9 cellular contexts compared by ENCODE assay signal in genomic region chr11:250740-251299, GRCh38. TPM values are rescaled to one million over a fixed set of nuclear protein-coding genes. Genes with fewer than 3 reads are reported as not detected.
DNase-seq lines count a peak whose midpoint lies in the region; ATAC-seq and TF ChIP-seq lines count a peak whose summit lies in the region.
"Had no signal": no experiment of that assay in that cellular context is flagged by ENCODE, and none has a peak within 500 bp of the region (broad histone marks: within the 10 kb centered on the region; RNA-seq: fewer than 3 reads in every experiment).

No MANE protein-coding gene starts in this region.

- no peaks in the 10 kb centered on the region for H3K27me3 ChIP-seq in CD4-positive, alpha-beta memory T cell (ENCODE audit: insufficient read depth, low read length)
- no peaks in the 10 kb centered on the region for H3K27me3 ChIP-seq in brain microvascular endothelial cell (replicated peaks)

- H3K4me3 ChIP-seq in CD4-positive, alpha-beta memory T cell (ENCODE audit: low read length in 2 of 2) = no peak overlapping the region
- no peak overlapping the region for H3K4me3 ChIP-seq in brain microvascular endothelial cell (ENCODE audit: low read depth, low read length)

- POLR2A ChIA-PET in CD4-positive, alpha-beta memory T cell (lab: Charles Lee; ENCODE audit: partially characterized antibody) = interaction anchor here (0.6 to 3.1 kb wide), 23 partner anchors 9 to 200 kb away, joined by 3 to 45 read pairs (median 4); partner anchors contain the start of genes BET1L, IFITM1, IFITM5 and NLRP6

- intact Hi-C loops in CD4-positive, alpha-beta memory T cell (cut with micrococcal nuclease) = loop anchor here (1.0 to 2.0 kb wide), 5 partner anchors 18 to 200 kb away; partner anchors contain the start of genes IFITM1 and PTDSS2

- CTCF ChIA-PET in CD4-positive, alpha-beta memory T cell (lab: Charles Lee; ENCODE audit: partially characterized antibody) = interaction anchor here (0.7 to 6.7 kb wide), 44 partner anchors 9 to 270 kb away, joined by 3 to 81 read pairs (median 7); partner anchors contain the start of genes BET1L, NLRP6, PGGHG and PSMD13

- no peaks in the 10 kb centered on the region for H3K9me3 Mint-ChIP-seq in CD4-positive, alpha-beta memory T cell

- no peak for TF ChIP-seq EP300 in Ishikawa (IDR thresholded peaks at IDR 0.05; ENCODE audit: borderline replicate concordance)

- ATAC-seq in left lobe of liver (peak; percentile 80), HG03432 (IDR thresholded peaks at IDR 0.05; ENCODE audit: unreplicated experiment) (no peak), GM21381 (IDR thresholded peaks at IDR 0.05; ENCODE audit: unreplicated experiment) (no peak)

- peaks cover 51% of the 10 kb centered on the region for H3K36me3 ChIP-seq in CD4-positive, alpha-beta memory T cell (ENCODE audit: insufficient read depth, low read length)
- peaks cover 61% of the 10 kb centered on the region for H3K36me3 ChIP-seq in brain microvascular endothelial cell (replicated peaks)

- peak overlapping the region; percentile 8 for H3K27ac ChIP-seq in CD4-positive, alpha-beta memory T cell (ENCODE audit: low read depth, low read length)
- no peak overlapping the region for H3K27ac ChIP-seq in VCaP
- H3K27ac ChIP-seq in brain microvascular endothelial cell = no peak overlapping the region

- peak; percentile 69 for TF ChIP-seq CTCF in VCaP (conservative IDR thresholded peaks at IDR 0.05)
- peak; percentile 80 for TF ChIP-seq CTCF in brain microvascular endothelial cell (IDR thresholded peaks at IDR 0.05; ENCODE audit: low read depth, low read length, missing control alignments)

- H3K27me3 Mint-ChIP-seq in CD4-positive, alpha-beta memory T cell = no peaks in the 10 kb centered on the region

- in situ Hi-C loops in brain microvascular endothelial cell (cut with HindIII; ENCODE audit: low pct_ligation_motif_present, low sequenced_read_pairs) = no loop called here

- H3K9me3 ChIP-seq in CD4-positive, alpha-beta memory T cell (ENCODE audit: control insufficient read depth in 1 of 2, low read length in 2 of 2) = no peaks in the 10 kb centered on the region

- no peak overlapping the region for H3K4me3 Mint-ChIP-seq in CD4-positive, alpha-beta memory T cell

- peaks cover 5% of the 10 kb centered on the region for H3K4me1 ChIP-seq in CD4-positive, alpha-beta memory T cell (ENCODE audit: insufficient read depth, low read length)

- TF ChIP-seq RAD21 in Ishikawa (IDR thresholded peaks at IDR 0.05; ENCODE audit: low read depth) = peak; percentile 58

- peak; percentile 75 to 84 (median 81) for DNase-seq in CD4-positive, alpha-beta memory T cell
- DNase-seq in brain microvascular endothelial cell = peak; percentile 60
- peak; percentile 54 for DNase-seq in left lobe of liver (ENCODE audit: low spot score)
- DNase-seq in stimulated activated CD4-positive, alpha-beta T cell treated with anti-CD3 and anti-CD28 coated beads, TNF-alpha, amount 100 ng/mL, for 24 hours (ENCODE audit: low read depth in 3 of 3) = peak; percentile 60 to 75 (median 67)

- H3K27ac Mint-ChIP-seq in CD4-positive, alpha-beta memory T cell = peak overlapping the region; percentile 71 to 91 (median 81)

- peaks cover 6 to 9% (median 7%) of the 10 kb centered on the region in 4 donors for H3K4me1 Mint-ChIP-seq in CD4-positive, alpha-beta memory T cell

- peaks cover 58 to 72% of the 10 kb centered on the region in 2 donors for H3K36me3 Mint-ChIP-seq in CD4-positive, alpha-beta memory T cell

TF ChIP-seq in Ishikawa, 13 proteins besides CTCF, POLR2A, EP300 and RAD21:
- TF ChIP-seq USF1 (IDR thresholded peaks at IDR 0.05) (no peak), TCF12 (IDR thresholded peaks at IDR 0.05; ENCODE audit: low read depth) (no peak), CREB1 (IDR thresholded peaks at IDR 0.05; ENCODE audit: low read depth) (no peak), FOXM1 (IDR thresholded peaks at IDR 0.05; ENCODE audit: borderline replicate concordance, low read depth) (no peak), NFIC (IDR thresholded peaks at IDR 0.05) (no peak), ZBTB7A (IDR thresholded peaks at IDR 0.05; ENCODE audit: low read depth) (no peak), YY1 (IDR thresholded peaks at IDR 0.05; ENCODE audit: low read depth) (no peak), TAF1 (IDR thresholded peaks at IDR 0.05; ENCODE audit: low read depth) (no peak), CEBPB (IDR thresholded peaks at IDR 0.05) (no peak), MAX (IDR thresholded peaks at IDR 0.05) (no peak), TEAD4 (IDR thresholded peaks at IDR 0.05) (no peak), EGR1 (IDR thresholded peaks at IDR 0.05) (no peak)
- TF ChIP-seq, protein P1, sequence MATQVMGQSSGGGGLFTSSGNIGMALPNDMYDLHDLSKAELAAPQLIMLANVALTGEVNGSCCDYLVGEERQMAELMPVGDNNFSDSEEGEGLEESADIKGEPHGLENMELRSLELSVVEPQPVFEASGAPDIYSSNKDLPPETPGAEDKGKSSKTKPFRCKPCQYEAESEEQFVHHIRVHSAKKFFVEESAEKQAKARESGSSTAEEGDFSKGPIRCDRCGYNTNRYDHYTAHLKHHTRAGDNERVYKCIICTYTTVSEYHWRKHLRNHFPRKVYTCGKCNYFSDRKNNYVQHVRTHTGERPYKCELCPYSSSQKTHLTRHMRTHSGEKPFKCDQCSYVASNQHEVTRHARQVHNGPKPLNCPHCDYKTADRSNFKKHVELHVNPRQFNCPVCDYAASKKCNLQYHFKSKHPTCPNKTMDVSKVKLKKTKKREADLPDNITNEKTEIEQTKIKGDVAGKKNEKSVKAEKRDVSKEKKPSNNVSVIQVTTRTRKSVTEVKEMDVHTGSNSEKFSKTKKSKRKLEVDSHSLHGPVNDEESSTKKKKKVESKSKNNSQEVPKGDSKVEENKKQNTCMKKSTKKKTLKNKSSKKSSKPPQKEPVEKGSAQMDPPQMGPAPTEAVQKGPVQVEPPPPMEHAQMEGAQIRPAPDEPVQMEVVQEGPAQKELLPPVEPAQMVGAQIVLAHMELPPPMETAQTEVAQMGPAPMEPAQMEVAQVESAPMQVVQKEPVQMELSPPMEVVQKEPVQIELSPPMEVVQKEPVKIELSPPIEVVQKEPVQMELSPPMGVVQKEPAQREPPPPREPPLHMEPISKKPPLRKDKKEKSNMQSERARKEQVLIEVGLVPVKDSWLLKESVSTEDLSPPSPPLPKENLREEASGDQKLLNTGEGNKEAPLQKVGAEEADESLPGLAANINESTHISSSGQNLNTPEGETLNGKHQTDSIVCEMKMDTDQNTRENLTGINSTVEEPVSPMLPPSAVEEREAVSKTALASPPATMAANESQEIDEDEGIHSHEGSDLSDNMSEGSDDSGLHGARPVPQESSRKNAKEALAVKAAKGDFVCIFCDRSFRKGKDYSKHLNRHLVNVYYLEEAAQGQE (IDR thresholded peaks at IDR 0.05; ENCODE audit: low read depth) = no peak

RNA-seq across cellular contexts. Expression of gene PSMD13, which starts 14.0 kb away (rescaled TPM):
- 100 to 1,000 TPM in 1 of 2 experiments, 10 to 100 TPM in 1; 99.9 to 107 TPM for total RNA-seq in CD4-positive, alpha-beta memory T cell
- polyA plus RNA-seq in CD4-positive, alpha-beta memory T cell = 100 to 1,000 TPM; 179 to 247 TPM
- total RNA-seq in left lobe of liver = 49.5 TPM

RNA-seq across cellular contexts. Expression of gene SIRT3, which starts 14.7 kb away (rescaled TPM):
- total RNA-seq in CD4-positive, alpha-beta memory T cell = 10 to 100 TPM; 26.5 to 30.7 TPM
- 10 to 100 TPM; 11.2 to 11.6 TPM for polyA plus RNA-seq in CD4-positive, alpha-beta memory T cell
- 21.4 TPM for total RNA-seq in left lobe of liver

RNA-seq across cellular contexts. Expression of gene NLRP6, which starts 27.4 kb away (rescaled TPM):
- total RNA-seq in CD4-positive, alpha-beta memory T cell = 10 to 100 TPM; 25.9 to 26.3 TPM
- 10 to 100 TPM in 1 of 2 donors, 1 to 10 TPM in 1; 1.4 to 10.8 TPM for polyA plus RNA-seq in CD4-positive, alpha-beta memory T cell
- total RNA-seq in left lobe of liver = 1.9 TPM
- total RNA-seq: temporal lobe had no signal

RNA-seq across cellular contexts. Expression of gene PGGHG, which starts 38.1 kb away (rescaled TPM):
- 100 to 1,000 TPM; 304 TPM for total RNA-seq in CD4-positive, alpha-beta memory T cell
- polyA plus RNA-seq in CD4-positive, alpha-beta memory T cell = 1 to 10 TPM; 3.0 to 5.6 TPM
- 37.0 TPM for total RNA-seq in left lobe of liver

RNA-seq across cellular contexts. Expression of gene RIC8A, which starts 43.3 kb away (rescaled TPM):
- total RNA-seq in CD4-positive, alpha-beta memory T cell = 100 to 1,000 TPM in 1 of 2 experiments, 10 to 100 TPM in 1; 96.7 to 111 TPM
- polyA plus RNA-seq in CD4-positive, alpha-beta memory T cell = 100 to 1,000 TPM in 1 of 2 donors, 10 to 100 TPM in 1; 91.2 to 106 TPM
- total RNA-seq in left lobe of liver = 31.4 TPM
